In the genomic region with DNA sequence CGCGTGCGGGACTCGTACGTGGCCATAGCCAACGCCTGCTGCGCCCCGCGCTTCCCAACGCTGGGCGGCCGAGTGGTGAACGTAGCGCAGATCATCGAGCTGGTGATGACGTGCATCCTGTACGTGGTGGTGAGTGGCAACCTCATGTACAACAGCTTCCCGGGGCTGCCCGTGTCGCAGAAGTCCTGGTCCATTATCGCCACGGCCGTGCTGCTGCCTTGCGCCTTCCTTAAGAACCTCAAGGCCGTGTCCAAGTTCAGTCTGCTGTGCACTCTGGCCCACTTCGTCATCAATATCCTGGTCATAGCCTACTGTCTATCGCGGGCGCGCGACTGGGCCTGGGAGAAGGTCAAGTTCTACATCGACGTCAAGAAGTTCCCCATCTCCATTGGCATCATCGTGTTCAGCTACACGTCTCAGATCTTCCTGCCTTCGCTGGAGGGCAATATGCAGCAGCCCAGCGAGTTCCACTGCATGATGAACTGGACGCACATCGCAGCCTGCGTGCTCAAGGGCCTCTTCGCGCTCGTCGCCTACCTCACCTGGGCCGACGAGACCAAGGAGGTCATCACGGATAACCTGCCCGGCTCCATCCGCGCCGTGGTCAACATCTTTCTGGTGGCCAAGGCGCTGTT, we compare ENCODE assay signal across 10 cellular contexts. TPM values are rescaled to one million over a fixed set of nuclear protein-coding genes. Genes with fewer than 3 reads are reported as not detected.
DNase-seq lines count a peak whose midpoint lies in the region; ATAC-seq and TF ChIP-seq lines count a peak whose summit lies in the region.
"Had no signal": no experiment of that assay in that cellular context is flagged by ENCODE, and none has a peak within 500 bp of the region (broad histone marks: within the 10 kb centered on the region; RNA-seq: fewer than 3 reads in every experiment).

No MANE protein-coding gene starts in this region.

- H3K9me3 ChIP-seq in BLaER1: peaks cover 12% of the 10 kb centered on the region

- H3K9ac ChIP-seq in BLaER1: no peak overlapping the region

- H3K4me3 ChIP-seq in BLaER1 (no peak overlapping the region), GM23338 (peak overlapping the region; percentile 61)
- H3K4me3 ChIP-seq: skin epidermis had no signal

- H3K4me1 Mint-ChIP-seq in GM23338 (peaks cover 55% of the 10 kb centered on the region), naive B cell (peaks cover 67 to 87% (median 79%) of the 10 kb centered on the region in 3 donors)
- peaks cover 52% of the 10 kb centered on the region for H3K4me1 Mint-ChIP-seq in activated naive CD8-positive, alpha-beta T cell treated with anti-CD3 and anti-CD28 coated beads for 36 hours

- peak overlapping the region; percentile 74 for H3K4me3 Mint-ChIP-seq in GM23338
- peak overlapping the region; percentile 29 for H3K4me3 Mint-ChIP-seq in activated naive CD8-positive, alpha-beta T cell treated with anti-CD3 and anti-CD28 coated beads for 36 hours
- peak overlapping the region; percentile 50 to 86 (median 72) for H3K4me3 Mint-ChIP-seq in naive B cell

- no peaks in the 10 kb centered on the region for H3K79me2 ChIP-seq in GM23338 (replicated peaks; ENCODE audit: insufficient read depth)

- no peak for DNase-seq in GM23338 (ENCODE audit: low spot score)
- no peak for DNase-seq in activated naive CD8-positive, alpha-beta T cell treated with anti-CD3 and anti-CD28 coated beads for 36 hours
- DNase-seq in naive B cell: no peak
- no peak for DNase-seq in AG08395 (ENCODE audit: low spot score)
- no peak for DNase-seq in COR-L47 (lab: John Stamatoyannopoulos, UW)
- DNase-seq in mucosa of gallbladder (ENCODE audit: low spot score): no peak
- DNase-seq in RKO (ENCODE audit: low spot score): no peak
- DNase-seq: NCI-H2107 had no signal

- no peaks in the 10 kb centered on the region; the same call in 2 of the 3 replicates for H3K36me3 Mint-ChIP-seq in GM23338 (ENCODE audit: low read depth)
- H3K36me3 Mint-ChIP-seq in activated naive CD8-positive, alpha-beta T cell treated with anti-CD3 and anti-CD28 coated beads for 36 hours: peaks cover 3% of the 10 kb centered on the region
- H3K36me3 Mint-ChIP-seq in naive B cell: peaks cover 5 to 35% of the 10 kb centered on the region in 2 donors

- peaks cover 13% of the 10 kb centered on the region for H3K9me3 Mint-ChIP-seq in GM23338
- peaks cover 7% of the 10 kb centered on the region for H3K9me3 Mint-ChIP-seq in activated naive CD8-positive, alpha-beta T cell treated with anti-CD3 and anti-CD28 coated beads for 36 hours
- peaks cover 2 to 35% (median 17%) of the 10 kb centered on the region in 7 donors for H3K9me3 Mint-ChIP-seq in naive B cell

- ATAC-seq in GM23338 (peak; percentile 0), naive B cell (ENCODE audit: low read depth in 2 of 2) (no peak)

- peaks cover 86% of the 10 kb centered on the region for H3K4me1 ChIP-seq in BLaER1
- H3K4me1 ChIP-seq in GM23338 (ENCODE audit: insufficient read depth): peaks cover 52% of the 10 kb centered on the region

- H3K4me2 ChIP-seq in BLaER1 (peak overlapping the region; percentile 97), GM23338 (peak overlapping the region; percentile 83)

- H3K27me3 ChIP-seq in BLaER1 (peaks cover 87% of the 10 kb centered on the region), GM23338 (ENCODE audit: insufficient read depth) (peaks cover 99% of the 10 kb centered on the region)

- peak overlapping the region; percentile 98 for H2AFZ ChIP-seq in GM23338

- H3F3A ChIP-seq in GM23338 (replicated peaks; ENCODE audit: low read depth): peaks cover 16% of the 10 kb centered on the region; the same call in 1 of the 2 replicates

- H3K36me3 ChIP-seq in BLaER1 (no peaks in the 10 kb centered on the region), GM23338 (ENCODE audit: insufficient read depth) (no peaks in the 10 kb centered on the region)

- no peak for TF ChIP-seq CTCF in GM23338 (conservative IDR thresholded peaks at IDR 0.05; ENCODE audit: low read depth in 2 of 2)

- no peaks in the 10 kb centered on the region for H3K9me2 ChIP-seq in GM23338 (ENCODE audit: insufficient read depth)

- H4K20me1 ChIP-seq in BLaER1 (peaks cover 79% of the 10 kb centered on the region), GM23338 (replicated peaks; ENCODE audit: insufficient read depth) (no peaks in the 10 kb centered on the region; the same call in 1 of the 2 replicates)

- H3K27ac ChIP-seq in BLaER1: no peak overlapping the region
- H3K27ac ChIP-seq in GM23338 (ENCODE audit: low read depth): no peak overlapping the region
- H3K27ac ChIP-seq: skin epidermis had no signal

- H3K27ac Mint-ChIP-seq in GM23338 (no peak overlapping the region), naive B cell (peak overlapping the region in 5 of 6 donors; percentile 80 to 99 (median 97))
- H3K27ac Mint-ChIP-seq in activated naive CD8-positive, alpha-beta T cell treated with anti-CD3 and anti-CD28 coated beads for 36 hours: no peak overlapping the region

- H3K27me3 Mint-ChIP-seq in GM23338 (ENCODE audit: insufficient read depth, low read depth, poor library complexity) (peaks cover 97% of the 10 kb centered on the region), naive B cell (peaks cover 76 to 98% (median 94%) of the 10 kb centered on the region in 3 donors)
- peaks cover 93% of the 10 kb centered on the region for H3K27me3 Mint-ChIP-seq in activated naive CD8-positive, alpha-beta T cell treated with anti-CD3 and anti-CD28 coated beads for 36 hours

TF ChIP-seq in GM23338, 12 proteins besides CTCF, POLR2A, EP300 and RAD21:
- TF ChIP-seq POLR2AphosphoS5 (IDR thresholded peaks at IDR 0.05; ENCODE audit: low read depth): 0 out of 2 replicates have a peak, but pooled peaks have one; percentile 0
- TF ChIP-seq, protein P1, sequence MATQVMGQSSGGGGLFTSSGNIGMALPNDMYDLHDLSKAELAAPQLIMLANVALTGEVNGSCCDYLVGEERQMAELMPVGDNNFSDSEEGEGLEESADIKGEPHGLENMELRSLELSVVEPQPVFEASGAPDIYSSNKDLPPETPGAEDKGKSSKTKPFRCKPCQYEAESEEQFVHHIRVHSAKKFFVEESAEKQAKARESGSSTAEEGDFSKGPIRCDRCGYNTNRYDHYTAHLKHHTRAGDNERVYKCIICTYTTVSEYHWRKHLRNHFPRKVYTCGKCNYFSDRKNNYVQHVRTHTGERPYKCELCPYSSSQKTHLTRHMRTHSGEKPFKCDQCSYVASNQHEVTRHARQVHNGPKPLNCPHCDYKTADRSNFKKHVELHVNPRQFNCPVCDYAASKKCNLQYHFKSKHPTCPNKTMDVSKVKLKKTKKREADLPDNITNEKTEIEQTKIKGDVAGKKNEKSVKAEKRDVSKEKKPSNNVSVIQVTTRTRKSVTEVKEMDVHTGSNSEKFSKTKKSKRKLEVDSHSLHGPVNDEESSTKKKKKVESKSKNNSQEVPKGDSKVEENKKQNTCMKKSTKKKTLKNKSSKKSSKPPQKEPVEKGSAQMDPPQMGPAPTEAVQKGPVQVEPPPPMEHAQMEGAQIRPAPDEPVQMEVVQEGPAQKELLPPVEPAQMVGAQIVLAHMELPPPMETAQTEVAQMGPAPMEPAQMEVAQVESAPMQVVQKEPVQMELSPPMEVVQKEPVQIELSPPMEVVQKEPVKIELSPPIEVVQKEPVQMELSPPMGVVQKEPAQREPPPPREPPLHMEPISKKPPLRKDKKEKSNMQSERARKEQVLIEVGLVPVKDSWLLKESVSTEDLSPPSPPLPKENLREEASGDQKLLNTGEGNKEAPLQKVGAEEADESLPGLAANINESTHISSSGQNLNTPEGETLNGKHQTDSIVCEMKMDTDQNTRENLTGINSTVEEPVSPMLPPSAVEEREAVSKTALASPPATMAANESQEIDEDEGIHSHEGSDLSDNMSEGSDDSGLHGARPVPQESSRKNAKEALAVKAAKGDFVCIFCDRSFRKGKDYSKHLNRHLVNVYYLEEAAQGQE (IDR thresholded peaks at IDR 0.05; ENCODE audit: unreplicated experiment): no peak
- peak; percentile 91 for TF ChIP-seq EZH2 (IDR thresholded peaks at IDR 0.05; ENCODE audit: low read depth, unreplicated experiment)

RNA-seq across cellular contexts. Expression of a gene that starts 3.4 kb away (rescaled TPM):
- total RNA-seq in GM23338 (2014; rRNA removed; shearing (Covaris generic)): 0.08 and 0.87 TPM in 2 replicates
- polyA plus RNA-seq in GM23338 (2016; fragmentation: Nextera tagmentation; extraction: Ambion mirVana) (0.09 TPM in 1 of 2 replicates, not detected in the other), naive B cell (ENCODE audit: low read depth in 6 of 6) (not detected)
- total RNA-seq in activated naive CD8-positive, alpha-beta T cell treated with anti-CD3 and anti-CD28 coated beads for 36 hours: not detected
- total RNA-seq in mucosa of gallbladder: not detected

RNA-seq across cellular contexts. Expression of a gene that starts 20.5 kb away (rescaled TPM):
- total RNA-seq in GM23338 (2014; rRNA removed; shearing (Covaris generic)): 19.6 and 21.8 TPM in 2 replicates
- polyA plus RNA-seq in GM23338 (2016; fragmentation: Nextera tagmentation; extraction: Ambion mirVana): 8.4 and 9.1 TPM in 2 replicates
- 1 to 10 TPM; 7.3 to 7.5 TPM for total RNA-seq in activated naive CD8-positive, alpha-beta T cell treated with anti-CD3 and anti-CD28 coated beads for 36 hours
- 1 to 10 TPM; 3.5 to 9.6 (median 7.7) TPM for polyA plus RNA-seq in naive B cell (ENCODE audit: low read depth in 6 of 6)
- 6.7 TPM for total RNA-seq in mucosa of gallbladder

Comparison
In these comparisons a context has a peak if more than half of its experiments do, and no peak if none do; other contexts are left out.
1. H3K27ac Mint-ChIP-seq: peak in naive B cell (5 of 6); none in GM23338 (single experiment) and activated naive CD8-positive, alpha-beta T cell treated with anti-CD3 and anti-CD28 coated beads for 36 hours (single experiment).
2. Peak in every context shown above with its lines, with median percentiles within 50 percentile points of each other: H3K4me3 Mint-ChIP-seq.